ENCODE assay signal across 1 cellular context in genomic region chr19:54159352-54160181, GRCh38.
TF ChIP-seq lines count a peak whose summit lies in the region.

Gene LENG1 (minus strand): TSS chr19:54159721. CDS start chr19:54159695, 26 bp downstream.

TF ChIP-seq in HepG2, 621 proteins besides CTCF, POLR2A, EP300 and RAD21 (continued from another document and continues in another):
- TF ChIP-seq ZC3H13 (CRISPR knock-in tag; IDR thresholded peaks at IDR 0.05), result 0 out of 2 replicates have a peak, but pooled peaks have one; percentile 45
- no peak for TF ChIP-seq SRSF4 (IDR thresholded peaks at IDR 0.05; ENCODE audit: low read depth, low read length, poor library complexity, severe bottlenecking)
- TF ChIP-seq FOXP1 (IDR thresholded peaks at IDR 0.05), result no peak
- TF ChIP-seq FOXP1 (CRISPR knock-in tag; IDR thresholded peaks at IDR 0.05), result no peak
- TF ChIP-seq GATAD2A (CRISPR knock-in tag; IDR thresholded peaks at IDR 0.05), result no peak; the same call in 1 of the 2 replicates
- TF ChIP-seq, protein P1, sequence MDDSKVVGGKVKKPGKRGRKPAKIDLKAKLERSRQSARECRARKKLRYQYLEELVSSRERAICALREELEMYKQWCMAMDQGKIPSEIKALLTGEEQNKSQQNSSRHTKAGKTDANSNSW (CRISPR knock-in tag; IDR thresholded peaks at IDR 0.05; ENCODE audit: borderline replicate concordance), result peak; percentile 55; the same call in 1 of the 2 replicates
- TF ChIP-seq ZNF570 (CRISPR knock-in tag; IDR thresholded peaks at IDR 0.05; ENCODE audit: borderline replicate concordance), result no peak
- TF ChIP-seq, protein P2, sequence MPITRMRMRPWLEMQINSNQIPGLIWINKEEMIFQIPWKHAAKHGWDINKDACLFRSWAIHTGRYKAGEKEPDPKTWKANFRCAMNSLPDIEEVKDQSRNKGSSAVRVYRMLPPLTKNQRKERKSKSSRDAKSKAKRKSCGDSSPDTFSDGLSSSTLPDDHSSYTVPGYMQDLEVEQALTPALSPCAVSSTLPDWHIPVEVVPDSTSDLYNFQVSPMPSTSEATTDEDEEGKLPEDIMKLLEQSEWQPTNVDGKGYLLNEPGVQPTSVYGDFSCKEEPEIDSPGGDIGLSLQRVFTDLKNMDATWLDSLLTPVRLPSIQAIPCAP (CRISPR knock-in tag; IDR thresholded peaks at IDR 0.05; ENCODE audit: low read depth), result no peak
- TF ChIP-seq ZNF879 (CRISPR knock-in tag; IDR thresholded peaks at IDR 0.05), result 0 out of 2 replicates have a peak, but pooled peaks have one; percentile 53
- TF ChIP-seq PHF8 (CRISPR knock-in tag; IDR thresholded peaks at IDR 0.05), result peak; percentile 84
- TF ChIP-seq KMT2A (CRISPR knock-in tag; IDR thresholded peaks at IDR 0.05), result peak; percentile 60
- TF ChIP-seq ZNF3 (CRISPR knock-in tag; IDR thresholded peaks at IDR 0.05), result no peak
- no peak for TF ChIP-seq TOE1 (CRISPR knock-in tag; IDR thresholded peaks at IDR 0.05)
- no peak for TF ChIP-seq ZNF629 (CRISPR knock-in tag; conservative IDR thresholded peaks at IDR 0.05)
- no peak for TF ChIP-seq ZFP82 (CRISPR knock-in tag; IDR thresholded peaks at IDR 0.05; ENCODE audit: borderline replicate concordance)
- no peak for TF ChIP-seq ZNF776 (CRISPR knock-in tag; IDR thresholded peaks at IDR 0.05)
- TF ChIP-seq POLR2AphosphoS2 (IDR thresholded peaks at IDR 0.05; ENCODE audit: low read depth, low read length), result no peak
- TF ChIP-seq ZNF276 (CRISPR knock-in tag; IDR thresholded peaks at IDR 0.05; ENCODE audit: low read depth), result no peak
- TF ChIP-seq, protein P3, sequence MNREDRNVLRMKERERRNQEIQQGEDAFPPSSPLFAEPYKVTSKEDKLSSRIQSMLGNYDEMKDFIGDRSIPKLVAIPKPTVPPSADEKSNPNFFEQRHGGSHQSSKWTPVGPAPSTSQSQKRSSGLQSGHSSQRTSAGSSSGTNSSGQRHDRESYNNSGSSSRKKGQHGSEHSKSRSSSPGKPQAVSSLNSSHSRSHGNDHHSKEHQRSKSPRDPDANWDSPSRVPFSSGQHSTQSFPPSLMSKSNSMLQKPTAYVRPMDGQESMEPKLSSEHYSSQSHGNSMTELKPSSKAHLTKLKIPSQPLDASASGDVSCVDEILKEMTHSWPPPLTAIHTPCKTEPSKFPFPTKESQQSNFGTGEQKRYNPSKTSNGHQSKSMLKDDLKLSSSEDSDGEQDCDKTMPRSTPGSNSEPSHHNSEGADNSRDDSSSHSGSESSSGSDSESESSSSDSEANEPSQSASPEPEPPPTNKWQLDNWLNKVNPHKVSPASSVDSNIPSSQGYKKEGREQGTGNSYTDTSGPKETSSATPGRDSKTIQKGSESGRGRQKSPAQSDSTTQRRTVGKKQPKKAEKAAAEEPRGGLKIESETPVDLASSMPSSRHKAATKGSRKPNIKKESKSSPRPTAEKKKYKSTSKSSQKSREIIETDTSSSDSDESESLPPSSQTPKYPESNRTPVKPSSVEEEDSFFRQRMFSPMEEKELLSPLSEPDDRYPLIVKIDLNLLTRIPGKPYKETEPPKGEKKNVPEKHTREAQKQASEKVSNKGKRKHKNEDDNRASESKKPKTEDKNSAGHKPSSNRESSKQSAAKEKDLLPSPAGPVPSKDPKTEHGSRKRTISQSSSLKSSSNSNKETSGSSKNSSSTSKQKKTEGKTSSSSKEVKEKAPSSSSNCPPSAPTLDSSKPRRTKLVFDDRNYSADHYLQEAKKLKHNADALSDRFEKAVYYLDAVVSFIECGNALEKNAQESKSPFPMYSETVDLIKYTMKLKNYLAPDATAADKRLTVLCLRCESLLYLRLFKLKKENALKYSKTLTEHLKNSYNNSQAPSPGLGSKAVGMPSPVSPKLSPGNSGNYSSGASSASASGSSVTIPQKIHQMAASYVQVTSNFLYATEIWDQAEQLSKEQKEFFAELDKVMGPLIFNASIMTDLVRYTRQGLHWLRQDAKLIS (CRISPR knock-in tag; IDR thresholded peaks at IDR 0.05), result no peak
- TF ChIP-seq ZNF691 (CRISPR knock-in tag; IDR thresholded peaks at IDR 0.05; ENCODE audit: borderline replicate concordance, low read depth), result no peak
- peak; percentile 47; the same call in 1 of the 2 replicates for TF ChIP-seq FOXK2 (IDR thresholded peaks at IDR 0.05)
- no peak for TF ChIP-seq CBX2 (IDR thresholded peaks at IDR 0.05; ENCODE audit: low read depth, low read length)
- TF ChIP-seq CBX2 (CRISPR knock-in tag; IDR thresholded peaks at IDR 0.05; ENCODE audit: low read depth), result no peak
- TF ChIP-seq, protein P4, sequence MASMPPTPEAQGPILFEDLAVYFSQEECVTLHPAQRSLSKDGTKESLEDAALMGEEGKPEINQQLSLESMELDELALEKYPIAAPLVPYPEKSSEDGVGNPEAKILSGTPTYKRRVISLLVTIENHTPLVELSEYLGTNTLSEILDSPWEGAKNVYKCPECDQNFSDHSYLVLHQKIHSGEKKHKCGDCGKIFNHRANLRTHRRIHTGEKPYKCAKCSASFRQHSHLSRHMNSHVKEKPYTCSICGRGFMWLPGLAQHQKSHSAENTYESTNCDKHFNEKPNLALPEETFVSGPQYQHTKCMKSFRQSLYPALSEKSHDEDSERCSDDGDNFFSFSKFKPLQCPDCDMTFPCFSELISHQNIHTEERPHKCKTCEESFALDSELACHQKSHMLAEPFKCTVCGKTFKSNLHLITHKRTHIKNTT (CRISPR knock-in tag; IDR thresholded peaks at IDR 0.05), result no peak
- TF ChIP-seq RFX5 (IDR thresholded peaks at IDR 0.05; ENCODE audit: low read depth, low read length), result peak; percentile 90
- TF ChIP-seq NFIC (IDR thresholded peaks at IDR 0.05; ENCODE audit: low read length), result no peak
- TF ChIP-seq RFXAP (CRISPR knock-in tag; IDR thresholded peaks at IDR 0.05; ENCODE audit: borderline replicate concordance), result peak; percentile 95
- TF ChIP-seq ETV6 (CRISPR knock-in tag; conservative IDR thresholded peaks at IDR 0.05), result no peak
- TF ChIP-seq ZNF44 (CRISPR knock-in tag; IDR thresholded peaks at IDR 0.05), result no peak
- peak; percentile 88 for TF ChIP-seq RBM22 (optimal IDR thresholded peaks at IDR 0.05; ENCODE audit: low read length)
- TF ChIP-seq IRX3 (CRISPR knock-in tag; IDR thresholded peaks at IDR 0.05; ENCODE audit: borderline replicate concordance, low read depth), result peak; percentile 73; the same call in 1 of the 2 replicates
- TF ChIP-seq TBP (CRISPR knock-in tag; IDR thresholded peaks at IDR 0.05), result no peak
- TF ChIP-seq CBX5 (CRISPR knock-in tag; IDR thresholded peaks at IDR 0.05; ENCODE audit: borderline replicate concordance), result peak; percentile 78
- TF ChIP-seq TEAD3 (CRISPR knock-in tag; optimal IDR thresholded peaks at IDR 0.05; ENCODE audit: borderline replicate concordance), result peak; percentile 51
- TF ChIP-seq, protein P5, sequence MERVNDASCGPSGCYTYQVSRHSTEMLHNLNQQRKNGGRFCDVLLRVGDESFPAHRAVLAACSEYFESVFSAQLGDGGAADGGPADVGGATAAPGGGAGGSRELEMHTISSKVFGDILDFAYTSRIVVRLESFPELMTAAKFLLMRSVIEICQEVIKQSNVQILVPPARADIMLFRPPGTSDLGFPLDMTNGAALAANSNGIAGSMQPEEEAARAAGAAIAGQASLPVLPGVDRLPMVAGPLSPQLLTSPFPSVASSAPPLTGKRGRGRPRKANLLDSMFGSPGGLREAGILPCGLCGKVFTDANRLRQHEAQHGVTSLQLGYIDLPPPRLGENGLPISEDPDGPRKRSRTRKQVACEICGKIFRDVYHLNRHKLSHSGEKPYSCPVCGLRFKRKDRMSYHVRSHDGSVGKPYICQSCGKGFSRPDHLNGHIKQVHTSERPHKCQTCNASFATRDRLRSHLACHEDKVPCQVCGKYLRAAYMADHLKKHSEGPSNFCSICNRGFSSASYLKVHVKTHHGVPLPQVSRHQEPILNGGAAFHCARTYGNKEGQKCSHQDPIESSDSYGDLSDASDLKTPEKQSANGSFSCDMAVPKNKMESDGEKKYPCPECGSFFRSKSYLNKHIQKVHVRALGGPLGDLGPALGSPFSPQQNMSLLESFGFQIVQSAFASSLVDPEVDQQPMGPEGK (CRISPR knock-in tag; IDR thresholded peaks at IDR 0.05), result peak; percentile 63
- no peak for TF ChIP-seq PHF5A (CRISPR knock-in tag; IDR thresholded peaks at IDR 0.05; ENCODE audit: low read depth, unreplicated experiment)
- TF ChIP-seq YEATS2 (CRISPR knock-in tag; IDR thresholded peaks at IDR 0.05; ENCODE audit: borderline replicate concordance), result peak; percentile 74; the same call in 1 of the 2 replicates
- peak; percentile 42; the same call in 1 of the 2 replicates for TF ChIP-seq HOXD1 (CRISPR knock-in tag; IDR thresholded peaks at IDR 0.05)
- peak; percentile 58; the same call in 1 of the 2 replicates for TF ChIP-seq KLF6 (CRISPR knock-in tag; IDR thresholded peaks at IDR 0.05)
- TF ChIP-seq ZNF761 (CRISPR knock-in tag; conservative IDR thresholded peaks at IDR 0.05), result no peak
- peak; percentile 59; the same call in 1 of the 2 replicates for TF ChIP-seq SPEN (CRISPR knock-in tag; IDR thresholded peaks at IDR 0.05; ENCODE audit: low read depth)
- no peak for TF ChIP-seq ZNF510 (CRISPR knock-in tag; IDR thresholded peaks at IDR 0.05; ENCODE audit: low read depth)
- TF ChIP-seq, protein P6, sequence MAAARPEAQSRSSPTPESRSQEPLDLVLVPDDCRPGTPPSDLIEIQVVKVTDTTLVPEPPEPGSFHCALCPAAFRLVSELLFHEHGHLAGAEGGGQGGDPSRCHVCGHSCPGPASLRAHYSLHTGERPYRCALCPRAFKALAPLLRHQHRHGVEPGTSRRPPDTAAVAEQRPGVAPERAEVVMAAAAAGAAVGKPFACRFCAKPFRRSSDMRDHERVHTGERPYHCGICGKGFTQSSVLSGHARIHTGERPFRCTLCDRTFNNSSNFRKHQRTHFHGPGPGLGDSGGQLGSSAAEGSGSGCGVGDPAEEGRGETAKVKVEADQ (CRISPR knock-in tag; IDR thresholded peaks at IDR 0.05; ENCODE audit: borderline replicate concordance), result no peak
- TF ChIP-seq, protein P7, sequence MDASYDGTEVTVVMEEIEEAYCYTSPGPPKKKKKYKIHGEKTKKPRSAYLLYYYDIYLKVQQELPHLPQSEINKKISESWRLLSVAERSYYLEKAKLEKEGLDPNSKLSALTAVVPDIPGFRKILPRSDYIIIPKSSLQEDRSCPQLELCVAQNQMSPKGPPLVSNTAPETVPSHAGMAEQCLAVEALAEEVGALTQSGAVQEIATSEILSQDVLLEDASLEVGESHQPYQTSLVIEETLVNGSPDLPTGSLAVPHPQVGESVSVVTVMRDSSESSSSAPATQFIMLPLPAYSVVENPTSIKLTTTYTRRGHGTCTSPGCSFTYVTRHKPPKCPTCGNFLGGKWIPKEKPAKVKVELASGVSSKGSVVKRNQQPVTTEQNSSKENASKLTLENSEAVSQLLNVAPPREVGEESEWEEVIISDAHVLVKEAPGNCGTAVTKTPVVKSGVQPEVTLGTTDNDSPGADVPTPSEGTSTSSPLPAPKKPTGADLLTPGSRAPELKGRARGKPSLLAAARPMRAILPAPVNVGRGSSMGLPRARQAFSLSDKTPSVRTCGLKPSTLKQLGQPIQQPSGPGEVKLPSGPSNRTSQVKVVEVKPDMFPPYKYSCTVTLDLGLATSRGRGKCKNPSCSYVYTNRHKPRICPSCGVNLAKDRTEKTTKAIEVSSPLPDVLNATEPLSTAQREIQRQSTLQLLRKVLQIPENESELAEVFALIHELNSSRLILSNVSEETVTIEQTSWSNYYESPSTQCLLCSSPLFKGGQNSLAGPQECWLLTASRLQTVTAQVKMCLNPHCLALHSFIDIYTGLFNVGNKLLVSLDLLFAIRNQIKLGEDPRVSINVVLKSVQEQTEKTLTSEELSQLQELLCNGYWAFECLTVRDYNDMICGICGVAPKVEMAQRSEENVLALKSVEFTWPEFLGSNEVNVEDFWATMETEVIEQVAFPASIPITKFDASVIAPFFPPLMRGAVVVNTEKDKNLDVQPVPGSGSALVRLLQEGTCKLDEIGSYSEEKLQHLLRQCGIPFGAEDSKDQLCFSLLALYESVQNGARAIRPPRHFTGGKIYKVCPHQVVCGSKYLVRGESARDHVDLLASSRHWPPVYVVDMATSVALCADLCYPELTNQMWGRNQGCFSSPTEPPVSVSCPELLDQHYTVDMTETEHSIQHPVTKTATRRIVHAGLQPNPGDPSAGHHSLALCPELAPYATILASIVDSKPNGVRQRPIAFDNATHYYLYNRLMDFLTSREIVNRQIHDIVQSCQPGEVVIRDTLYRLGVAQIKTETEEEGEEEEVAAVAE (CRISPR knock-in tag; IDR thresholded peaks at IDR 0.05; ENCODE audit: borderline replicate concordance), result peak; percentile 90
- TF ChIP-seq ZNF552 (CRISPR knock-in tag; IDR thresholded peaks at IDR 0.05; ENCODE audit: borderline replicate concordance), result 0 out of 2 replicates have a peak, but pooled peaks have one; percentile 28
- no peak for TF ChIP-seq HMG20A (CRISPR knock-in tag; IDR thresholded peaks at IDR 0.05; ENCODE audit: borderline replicate concordance)
- TF ChIP-seq ZBTB38 (CRISPR knock-in tag; IDR thresholded peaks at IDR 0.05), result peak; percentile 35; the same call in 1 of the 2 replicates
- no peak for TF ChIP-seq JUND (CRISPR knock-in tag; IDR thresholded peaks at IDR 0.05)
- TF ChIP-seq GABPB1 (CRISPR knock-in tag; IDR thresholded peaks at IDR 0.05), result peak; percentile 94
- TF ChIP-seq FOSL1 (CRISPR knock-in tag; IDR thresholded peaks at IDR 0.05; ENCODE audit: borderline replicate concordance), result no peak
- peak; percentile 23; the same call in 1 of the 2 replicates for TF ChIP-seq ZNF317 (CRISPR knock-in tag; IDR thresholded peaks at IDR 0.05)
- TF ChIP-seq SP1 (IDR thresholded peaks at IDR 0.05), result no peak
- peak; percentile 33; the same call in 1 of the 2 replicates for TF ChIP-seq SP1 (CRISPR knock-in tag; IDR thresholded peaks at IDR 0.05)
